Comparison of ENCODE assay signal across 9 cellular contexts in genomic region chr11:112157274-112157766, GRCh38.
DNase-seq lines count a peak whose midpoint lies in the region; ATAC-seq and TF ChIP-seq lines count a peak whose summit lies in the region.
"Had no signal": no experiment of that assay in that cellular context is flagged by ENCODE, and none has a peak within 500 bp of the region (broad histone marks: within the 10 kb centered on the region; RNA-seq: fewer than 3 reads in every experiment).

No MANE protein-coding gene starts in this region.

- no peak for TF ChIP-seq CTCF in RWPE2 (IDR thresholded peaks at IDR 0.05; ENCODE audit: poor library complexity, severe bottlenecking)

- no peak overlapping the region for H3K4me3 ChIP-seq in RWPE2 (ENCODE audit: severe bottlenecking)

- H3K27ac ChIP-seq in RWPE2 (ENCODE audit: poor library complexity, severe bottlenecking) = peak overlapping the region; percentile 91

- ATAC-seq in activated CD4-positive, CD25-positive, alpha-beta regulatory T cell treated with anti-CD3 and anti-CD28 coated beads, Interleukin-2, amount 50 U/mL, for 24 hours = peak; percentile 75 to 84
- ATAC-seq in RWPE2 (ENCODE audit: low read depth) (peak; percentile 96), HG03342 (IDR thresholded peaks at IDR 0.05; ENCODE audit: unreplicated experiment) (no peak), HG02938 (IDR thresholded peaks at IDR 0.05; ENCODE audit: unreplicated experiment) (no peak), GM21526 (IDR thresholded peaks at IDR 0.05; ENCODE audit: low FRiP score, unreplicated experiment) (no peak)

- H3K9me3 ChIP-seq in RWPE2 (ENCODE audit: severe bottlenecking) = no peaks in the 10 kb centered on the region

- no peaks in the 10 kb centered on the region for H3K27me3 ChIP-seq in RWPE2 (ENCODE audit: insufficient read depth, poor library complexity, severe bottlenecking)

- H3K4me1 ChIP-seq in RWPE2 (ENCODE audit: insufficient read depth, poor library complexity, severe bottlenecking) = peaks cover 57% of the 10 kb centered on the region

- no peak for DNase-seq in activated CD4-positive, CD25-positive, alpha-beta regulatory T cell (lab: John Stamatoyannopoulos, UW)
- DNase-seq in RWPE2 (ENCODE audit: low spot score) (peak; percentile 74), fibroblast of the conjunctiva (ENCODE audit: low read depth) (peak; percentile 91), smooth muscle cell of the brain vasculature (ENCODE audit: low read depth, low spot score) (peak; percentile 60)
- DNase-seq: H7 had no signal

- H3K36me3 ChIP-seq in RWPE2 (ENCODE audit: low read depth) = peaks cover 91% of the 10 kb centered on the region

Comparison
In these comparisons a context has a peak if more than half of its experiments do, and no peak if none do; other contexts are left out.
1. ATAC-seq: peak in activated CD4-positive, CD25-positive, alpha-beta regulatory T cell treated with anti-CD3 and anti-CD28 coated beads, Interleukin-2, amount 50 U/mL, for 24 hours (2 of 2) and RWPE2 (single experiment); none in HG03342 (single experiment), HG02938 (single experiment) and GM21526 (single experiment).
2. DNase-seq: peak in RWPE2 (single experiment), fibroblast of the conjunctiva (single experiment) and smooth muscle cell of the brain vasculature (single experiment); none in activated CD4-positive, CD25-positive, alpha-beta regulatory T cell (0 of 4).